In the genomic region with DNA sequence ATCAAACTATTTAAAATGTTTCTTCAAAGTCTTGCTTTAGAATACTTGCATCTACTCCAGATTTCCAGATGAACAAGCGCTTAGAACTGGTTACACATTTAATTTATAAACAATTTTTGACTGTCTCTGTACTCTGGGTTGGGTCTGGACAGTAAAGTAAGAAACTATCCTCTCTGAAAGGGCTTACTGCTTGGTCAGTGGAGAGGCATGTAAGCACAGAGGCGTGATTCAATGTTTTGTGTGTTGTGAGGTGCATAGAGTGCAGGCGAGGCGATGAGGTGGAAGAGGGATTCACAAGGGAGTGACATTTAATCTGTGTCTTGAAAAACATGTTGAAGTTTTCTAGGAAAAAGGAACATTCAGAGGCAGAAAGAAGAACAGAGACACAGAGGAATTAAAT, we compare ENCODE assay signal across 25 cellular contexts.
A peak's percentile ranks its signal among the peaks of the same experiment; 100 is the strongest.
DNase-seq lines count a peak whose midpoint lies in the region; ATAC-seq, FAIRE-seq and TF ChIP-seq lines count a peak whose summit lies in the region.
"Had no signal": no experiment of that assay in that cellular context is flagged by ENCODE, and none has a peak within 500 bp of the region (broad histone marks: within the 10 kb centered on the region; RNA-seq: fewer than 3 reads in every experiment).

No MANE protein-coding gene starts in this region.

- H3K9ac ChIP-seq in IMR-90 (ENCODE audit: low read depth, low read length) = no peak overlapping the region
- no peak overlapping the region for H3K9ac ChIP-seq in astrocyte (ENCODE audit: low read length)

- dilution Hi-C loops in IMR-90 (cut with HindIII; ENCODE audit: low sequenced_read_pairs, unreplicated experiment) = no loop called here

- H4K5ac ChIP-seq in IMR-90 (ENCODE audit: low read depth, low read length) = no peak overlapping the region

- H3K9me3 ChIP-seq in IMR-90 (ENCODE audit: control insufficient read depth, insufficient read depth, low read length) (no peaks in the 10 kb centered on the region), astrocyte (ENCODE audit: insufficient read depth, low read depth, low read length) (no peaks in the 10 kb centered on the region), osteoblast (ENCODE audit: low read depth, low read length) (no peaks in the 10 kb centered on the region), right atrium auricular region (no peaks in the 10 kb centered on the region)
- H3K9me3 ChIP-seq: Caco-2 had no signal

- 0 out of 2 replicates have a peak, but pooled peaks cover 3% of the 10 kb centered on the region for H3K9me1 ChIP-seq in IMR-90 (ENCODE audit: insufficient read depth, low read length)

- H2BK15ac ChIP-seq in IMR-90 (ENCODE audit: low read depth, low read length) = no peak overlapping the region

- no peak overlapping the region for H2BK120ac ChIP-seq in IMR-90 (ENCODE audit: low read depth, low read length)

- H2AFZ ChIP-seq in IMR-90 (replicated peaks; ENCODE audit: low read length, poor library complexity) = no peak overlapping the region
- H2AFZ ChIP-seq in astrocyte (ENCODE audit: low read depth, low read length) = no peak overlapping the region
- peak overlapping the region; percentile 15 for H2AFZ ChIP-seq in osteoblast (ENCODE audit: low read length)

- peak overlapping the region; percentile 69 for H2AK9ac ChIP-seq in IMR-90 (replicated peaks; ENCODE audit: low read depth, low read length, poor library complexity)

- H3K4me1 Mint-ChIP-seq in astrocyte (ENCODE audit: low read depth, unreplicated experiment) = peaks cover 3% of the 10 kb centered on the region

- 92% methylated on average over 3 of the region's 4 CpGs; no CpG with 5 or more reads in 1 of the 2 experiments for WGBS in IMR-90 (ENCODE audit: extremely low coverage in 2 of 2, insufficient read length in 1 of 2), 2 experiments

- no peaks in the 10 kb centered on the region for H4K20me1 ChIP-seq in IMR-90 (ENCODE audit: insufficient read depth, low read length)
- no peaks in the 10 kb centered on the region for H4K20me1 ChIP-seq in astrocyte (ENCODE audit: insufficient read depth, low read length)
- no peaks in the 10 kb centered on the region for H4K20me1 ChIP-seq in osteoblast (ENCODE audit: insufficient read depth, low read length)

- H3K4me3 ChIP-seq in IMR-90 (ENCODE audit: insufficient read depth, low read depth, low read length) = no peak overlapping the region
- H3K4me3 ChIP-seq in astrocyte (ENCODE audit: insufficient read depth, low read depth, low read length) = no peak overlapping the region
- H3K4me3 ChIP-seq in osteoblast (ENCODE audit: insufficient read depth, low read length) = no peak overlapping the region
- H3K4me3 ChIP-seq in right atrium auricular region = no peak overlapping the region

- intact Hi-C loops in IMR-90 (cut with micrococcal nuclease) = no loop called here

- no peak overlapping the region for H2AK5ac ChIP-seq in IMR-90 (ENCODE audit: low read depth, low read length)

- TF ChIP-seq RAD21 in IMR-90 (IDR thresholded peaks at IDR 0.05; ENCODE audit: low read length) = no peak

- H3K27me3 Mint-ChIP-seq in astrocyte (ENCODE audit: low read depth, unreplicated experiment) = no peaks in the 10 kb centered on the region
- H3K27me3 Mint-ChIP-seq: CD4-positive, alpha-beta T cell had no signal

- H2BK20ac ChIP-seq in IMR-90 (ENCODE audit: low read depth, low read length) = no peak overlapping the region

- H3K56ac ChIP-seq in IMR-90 (ENCODE audit: extremely low read depth, insufficient read depth, low read length) = no peak overlapping the region

- BruUV-seq in IMR-90 (replicated peaks; lab: Mats Ljungman, UMichigan) = no TSS peak

- peak; percentile 66 for DNase-seq in IMR-90
- peak; percentile 33 for DNase-seq in astrocyte (ENCODE audit: low read depth)
- peak; percentile 35 for DNase-seq in left kidney (ENCODE audit: low read depth, low spot score)
- DNase-seq in osteoblast (ENCODE audit: insufficient read length, low spot score, missing footprints) = no peak
- no peak for DNase-seq in stimulated activated CD8-positive, alpha-beta memory T cell treated with anti-CD3 and anti-CD28 coated beads, Interleukin-4, amount 100 ng/mL, for 48 hours
- DNase-seq in right atrium auricular region (ENCODE audit: low spot score) = no peak
- no peak for DNase-seq in activated naive CD4-positive, alpha-beta T cell treated with anti-CD3 and anti-CD28 coated beads, Interleukin-2, amount 50 U/mL, for 72 hours (ENCODE audit: low spot score in 2 of 2)
- DNase-seq: ACHN; AML-193; Caco-2; CD4-positive, alpha-beta T cell; DMS153; DMS79; GDM1; GOT3; H7; HFFc6 had no signal

- H3K4me2 ChIP-seq in IMR-90 (ENCODE audit: low read depth, low read length) (no peak overlapping the region), astrocyte (ENCODE audit: low read length) (no peak overlapping the region), osteoblast (ENCODE audit: insufficient read depth, low read length) (no peak overlapping the region)

- H3K36me3 ChIP-seq in IMR-90 (ENCODE audit: control insufficient read depth, insufficient read depth, low read length) (no peaks in the 10 kb centered on the region), astrocyte (ENCODE audit: insufficient read depth, low read length) (no peaks in the 10 kb centered on the region), osteoblast (ENCODE audit: insufficient read depth, low read length) (no peaks in the 10 kb centered on the region), right atrium auricular region (no peaks in the 10 kb centered on the region)

- H3K14ac ChIP-seq in IMR-90 (replicated peaks; ENCODE audit: low read depth, low read length) = peak overlapping the region; percentile 12; the same call in 1 of the 2 replicates

- H3K36me3 Mint-ChIP-seq in astrocyte (ENCODE audit: low read depth, unreplicated experiment) = no peaks in the 10 kb centered on the region
- no peaks in the 10 kb centered on the region for H3K36me3 Mint-ChIP-seq in activated naive CD4-positive, alpha-beta T cell treated with anti-CD3 and anti-CD28 coated beads, Interleukin-2, amount 50 U/mL, for 72 hours

- in situ Hi-C loops in IMR-90 (cut with MboI; ENCODE audit: low sequenced_read_pairs) = no loop called here

- H3K18ac ChIP-seq in IMR-90 (ENCODE audit: low read depth, low read length) = no peak overlapping the region

- CTCF ChIA-PET in IMR-90 (lab: Yijun Ruan, JAX) = no interaction called here

- POLR2A ChIA-PET in IMR-90 (lab: Charles Lee; ENCODE audit: unreplicated experiment) = no interaction called here

- ATAC-seq in IMR-90 (ENCODE audit: low read depth) (peak; percentile 70), GM18867 (IDR thresholded peaks at IDR 0.05; ENCODE audit: unreplicated experiment) (no peak)
- no peak for ATAC-seq in activated naive CD4-positive, alpha-beta T cell treated with anti-CD3 and anti-CD28 coated beads, Interleukin-2, amount 50 U/mL, for 72 hours
- ATAC-seq: HCT116, HepG2 had no signal

- no peak for FAIRE-seq in astrocyte (lab: Jason Lieb, UNC)
- FAIRE-seq: A204.1, D721Med, GM12892, GM18507, HepG2 had no signal

- H4K8ac ChIP-seq in IMR-90 (ENCODE audit: low read depth in 2 of 2, low read length in 2 of 2) = no peak overlapping the region

- H3K4me1 ChIP-seq in IMR-90 (ENCODE audit: control insufficient read depth, insufficient read depth, low read length) = no peaks in the 10 kb centered on the region
- no peaks in the 10 kb centered on the region for H3K4me1 ChIP-seq in astrocyte (ENCODE audit: insufficient read depth, low read length)
- peaks cover 5% of the 10 kb centered on the region for H3K4me1 ChIP-seq in osteoblast (ENCODE audit: insufficient read depth, low read length)
- no peaks in the 10 kb centered on the region for H3K4me1 ChIP-seq in right atrium auricular region
- H3K4me1 ChIP-seq: Caco-2 had no signal

- H3K79me1 ChIP-seq in IMR-90 (ENCODE audit: low read depth in 1 of 2, low read length in 2 of 2) = no peaks in the 10 kb centered on the region

- H3K27ac Mint-ChIP-seq in astrocyte (ENCODE audit: unreplicated experiment) = no peak overlapping the region
- H3K27ac Mint-ChIP-seq in activated naive CD4-positive, alpha-beta T cell treated with anti-CD3 and anti-CD28 coated beads, Interleukin-2, amount 50 U/mL, for 72 hours = no peak overlapping the region
- H3K27ac Mint-ChIP-seq: CD4-positive, alpha-beta T cell; HFFc6 had no signal

- H3K27ac ChIP-seq in IMR-90 (ENCODE audit: insufficient read depth, low read length) = no peak overlapping the region
- H3K27ac ChIP-seq in astrocyte (ENCODE audit: low read depth, low read length) = no peak overlapping the region
- H3K27ac ChIP-seq in osteoblast (ENCODE audit: low read depth, low read length) = no peak overlapping the region
- no peak overlapping the region for H3K27ac ChIP-seq in right atrium auricular region
- H3K27ac ChIP-seq: C4-2B had no signal

- TF ChIP-seq CTCF in IMR-90 (conservative IDR thresholded peaks at IDR 0.05; ENCODE audit: low read depth, low read length) = no peak
- no peak for TF ChIP-seq CTCF in astrocyte (IDR thresholded peaks at IDR 0.05; ENCODE audit: insufficient read depth, low read depth, low read length)
- no peak for TF ChIP-seq CTCF in osteoblast (IDR thresholded peaks at IDR 0.05; ENCODE audit: extremely low read depth, low read depth, low read length)
- no peak for TF ChIP-seq CTCF in right atrium auricular region (IDR thresholded peaks at IDR 0.05)

- H3K4me3 Mint-ChIP-seq in astrocyte (ENCODE audit: unreplicated experiment) = no peak overlapping the region
- H3K4me3 Mint-ChIP-seq: CD4-positive, alpha-beta T cell; HFFc6 had no signal

- no peaks in the 10 kb centered on the region for H3K9me3 Mint-ChIP-seq in astrocyte (ENCODE audit: unreplicated experiment)
- H3K9me3 Mint-ChIP-seq in activated naive CD4-positive, alpha-beta T cell treated with anti-CD3 and anti-CD28 coated beads, Interleukin-2, amount 50 U/mL, for 72 hours = peaks cover 4 to 5% of the 10 kb centered on the region in 2 donors
- H3K9me3 Mint-ChIP-seq: CD4-positive, alpha-beta T cell; HFFc6 had no signal

- TF ChIP-seq POLR2A in IMR-90 (IDR thresholded peaks at IDR 0.05; ENCODE audit: low read depth, low read length) = no peak

- no peak overlapping the region for H3K4ac ChIP-seq in IMR-90 (ENCODE audit: low read depth, low read length)

- H2BK5ac ChIP-seq in IMR-90 (ENCODE audit: low read depth, low read length, poor library complexity, severe bottlenecking) = peak overlapping the region; percentile 41

- no peaks in the 10 kb centered on the region for H3K27me3 ChIP-seq in IMR-90 (ENCODE audit: control insufficient read depth, insufficient read depth, low read length)
- H3K27me3 ChIP-seq in astrocyte (ENCODE audit: insufficient read depth, low read length) = no peaks in the 10 kb centered on the region
- H3K27me3 ChIP-seq in osteoblast (ENCODE audit: insufficient read depth, low read length) = no peaks in the 10 kb centered on the region
- H3K27me3 ChIP-seq in right atrium auricular region = no peaks in the 10 kb centered on the region

- H4K91ac ChIP-seq in IMR-90 (ENCODE audit: insufficient read depth, low read depth, low read length) = no peak overlapping the region

- no peaks in the 10 kb centered on the region for H3K79me2 ChIP-seq in astrocyte (ENCODE audit: insufficient read depth, low read length)
- no peaks in the 10 kb centered on the region for H3K79me2 ChIP-seq in osteoblast (ENCODE audit: insufficient read depth, low read length)

- H3K23ac ChIP-seq in IMR-90 (ENCODE audit: low read depth, low read length) = no peak overlapping the region

TF ChIP-seq in IMR-90, 13 proteins besides CTCF, POLR2A, EP300 and RAD21 (continues in another document):
- no peak for TF ChIP-seq RFX5 (IDR thresholded peaks at IDR 0.05; ENCODE audit: low read depth, low read length)

Comparison
In these comparisons a context has a peak if more than half of its experiments do, and no peak if none do; other contexts are left out.
1. DNase-seq: peak in IMR-90 (single experiment), astrocyte (single experiment) and left kidney (single experiment); none in osteoblast (single experiment), stimulated activated CD8-positive, alpha-beta memory T cell treated with anti-CD3 and anti-CD28 coated beads, Interleukin-4, amount 100 ng/mL, for 48 hours (single experiment), right atrium auricular region (single experiment) and activated naive CD4-positive, alpha-beta T cell treated with anti-CD3 and anti-CD28 coated beads, Interleukin-2, amount 50 U/mL, for 72 hours (0 of 2).